ENCODE assay signal across 8 cellular contexts in the genomic region with DNA sequence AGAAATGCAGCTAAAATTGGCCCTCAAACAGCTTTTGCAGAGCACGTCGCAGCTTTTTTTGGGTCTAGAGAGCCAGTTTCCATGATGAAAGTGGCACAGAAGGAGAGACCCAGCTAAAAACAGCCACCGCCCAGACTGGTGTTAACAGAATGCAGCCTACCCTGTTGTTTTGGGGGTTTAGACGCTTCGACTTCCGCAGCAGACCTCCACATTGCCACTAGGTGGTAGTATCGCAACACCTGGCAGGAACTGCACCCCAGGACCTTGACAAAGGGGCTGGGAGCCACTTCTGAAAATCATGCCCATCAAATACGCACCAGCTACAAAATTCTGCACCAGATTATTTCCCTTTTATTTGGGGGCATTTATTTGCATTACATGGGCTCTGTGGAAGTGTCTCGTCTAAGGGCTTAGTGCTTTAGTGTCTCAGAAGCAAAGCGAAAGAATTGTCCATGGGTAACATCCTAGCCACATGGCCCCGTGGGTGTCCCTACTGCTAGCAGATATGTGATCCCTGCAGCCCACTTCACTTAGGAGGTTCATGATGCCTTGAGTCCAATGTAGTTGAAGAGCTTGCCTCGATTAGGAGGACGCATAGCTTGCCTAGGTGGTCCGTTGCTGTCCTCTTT.
A peak's percentile ranks its signal among the peaks of the same experiment; 100 is the strongest.
DNase-seq lines count a peak whose midpoint lies in the region; ATAC-seq and TF ChIP-seq lines count a peak whose summit lies in the region.

No MANE protein-coding gene starts in this region.

- no peak overlapping the region for H3K4me2 ChIP-seq in MM.1S (ENCODE audit: low read depth, low read length)
- no peak overlapping the region for H3K4me2 ChIP-seq in hepatocyte

- H3F3A ChIP-seq in MM.1S (ENCODE audit: insufficient read depth, low read length), result no peaks in the 10 kb centered on the region

- no peak overlapping the region for H3K4me3 ChIP-seq in GM12864 (ENCODE audit: low read depth, low read length)
- no peak overlapping the region for H3K4me3 ChIP-seq in MM.1S (ENCODE audit: low read length)
- no peak overlapping the region for H3K4me3 ChIP-seq in hepatocyte

- peak overlapping the region; percentile 23; the same call in 1 of the 2 replicates for H2AFZ ChIP-seq in MM.1S (ENCODE audit: low read length)
- H2AFZ ChIP-seq in hepatocyte, result no peak overlapping the region

- H3K9ac ChIP-seq in MM.1S (ENCODE audit: low read length), result no peak overlapping the region

- H4K20me1 ChIP-seq in MM.1S (ENCODE audit: insufficient read depth, low read length), result no peaks in the 10 kb centered on the region
- H4K20me1 ChIP-seq in hepatocyte (ENCODE audit: insufficient read depth, poor library complexity, severe bottlenecking), result no peaks in the 10 kb centered on the region

- no peaks in the 10 kb centered on the region for H3K9me3 Mint-ChIP-seq in activated naive CD8-positive, alpha-beta T cell treated with anti-CD3 and anti-CD28 coated beads, Interleukin-2, amount 50 U/mL, for 24 hours

- H3K4me1 Mint-ChIP-seq in activated naive CD8-positive, alpha-beta T cell treated with anti-CD3 and anti-CD28 coated beads, Interleukin-2, amount 50 U/mL, for 24 hours, result no peaks in the 10 kb centered on the region

- peak; percentile 89 for TF ChIP-seq CTCF in GM12864 (IDR thresholded peaks at IDR 0.05; ENCODE audit: low read depth, low read length, missing control alignments)
- peak; percentile 86 for TF ChIP-seq CTCF in MM.1S (IDR thresholded peaks at IDR 0.05; ENCODE audit: low read length)
- peak; percentile 82 for TF ChIP-seq CTCF in hepatocyte (IDR thresholded peaks at IDR 0.05; ENCODE audit: poor library complexity)

- H3K4me1 ChIP-seq in MM.1S (ENCODE audit: low read length) (no peaks in the 10 kb centered on the region), hepatocyte (ENCODE audit: insufficient read depth) (no peaks in the 10 kb centered on the region)

- no peaks in the 10 kb centered on the region for H3K27me3 ChIP-seq in MM.1S (replicated peaks; ENCODE audit: insufficient read depth, low read length)
- no peaks in the 10 kb centered on the region for H3K27me3 ChIP-seq in hepatocyte

- no peaks in the 10 kb centered on the region for H3K9me2 ChIP-seq in MM.1S (replicated peaks; ENCODE audit: insufficient read depth, low read length)
- no peaks in the 10 kb centered on the region for H3K9me2 ChIP-seq in hepatocyte (replicated peaks; ENCODE audit: insufficient read depth)

- H3K27ac Mint-ChIP-seq in activated naive CD8-positive, alpha-beta T cell treated with anti-CD3 and anti-CD28 coated beads, Interleukin-2, amount 50 U/mL, for 24 hours, result no peak overlapping the region

- ATAC-seq in activated naive CD8-positive, alpha-beta T cell treated with anti-CD3 and anti-CD28 coated beads, Interleukin-2, amount 50 U/mL, for 24 hours, result no peak
- no peak for ATAC-seq in HG02588 (IDR thresholded peaks at IDR 0.05; ENCODE audit: unreplicated experiment)

- no peaks in the 10 kb centered on the region for H3K36me3 ChIP-seq in MM.1S (replicated peaks; ENCODE audit: insufficient read depth, low read length)
- no peaks in the 10 kb centered on the region for H3K36me3 ChIP-seq in hepatocyte (replicated peaks; ENCODE audit: insufficient read depth, low read depth)

- H3K4me3 Mint-ChIP-seq in activated naive CD8-positive, alpha-beta T cell treated with anti-CD3 and anti-CD28 coated beads, Interleukin-2, amount 50 U/mL, for 24 hours, result no peak overlapping the region

- H3K27me3 Mint-ChIP-seq in activated naive CD8-positive, alpha-beta T cell treated with anti-CD3 and anti-CD28 coated beads, Interleukin-2, amount 50 U/mL, for 24 hours, result peaks cover 15% of the 10 kb centered on the region

- peak; percentile 6 for DNase-seq in AG08395 (ENCODE audit: low spot score)
- DNase-seq in GM12864 (ENCODE audit: low read depth), result peak; percentile 10
- DNase-seq in MM.1S, result peak; percentile 68
- DNase-seq in activated naive CD8-positive, alpha-beta T cell treated with anti-CD3 and anti-CD28 coated beads, Interleukin-2, amount 50 U/mL, for 24 hours, result peak; percentile 18
- DNase-seq in hepatocyte (ENCODE audit: low spot score), result peak; percentile 65
- peak; percentile 1 for DNase-seq in stimulated activated CD8-positive, alpha-beta memory T cell treated with anti-CD3 and anti-CD28 coated beads, Interleukin-4, amount 100 ng/mL, for 24 hours (ENCODE audit: low read depth)
- no peak for DNase-seq in NCI-H1436 (lab: John Stamatoyannopoulos, UW)

- H3K79me2 ChIP-seq in MM.1S (ENCODE audit: low read length), result no peaks in the 10 kb centered on the region
- H3K79me2 ChIP-seq in hepatocyte, result no peaks in the 10 kb centered on the region

- H3K9me3 ChIP-seq in MM.1S (replicated peaks; ENCODE audit: insufficient read depth, low read length) (no peaks in the 10 kb centered on the region), hepatocyte (ENCODE audit: low read depth) (no peaks in the 10 kb centered on the region)

- WGBS in hepatocyte (ENCODE audit: low lambda C conversion rate, missing lambda C conversion rate), result 59% methylated on average over 14 of the region's 14 CpGs

- no peaks in the 10 kb centered on the region for H3K36me3 Mint-ChIP-seq in activated naive CD8-positive, alpha-beta T cell treated with anti-CD3 and anti-CD28 coated beads, Interleukin-2, amount 50 U/mL, for 24 hours (ENCODE audit: low read depth)

- H3K27ac ChIP-seq in MM.1S (ENCODE audit: low read length), result no peak overlapping the region
- H3K27ac ChIP-seq in hepatocyte, result no peak overlapping the region
